8 cellular contexts compared by ENCODE assay signal in genomic region chr19:48966541-48967345, GRCh38. TPM values are rescaled to one million over a fixed set of nuclear protein-coding genes. Genes with fewer than 3 reads are reported as not detected.
DNase-seq lines count a peak whose midpoint lies in the region; ATAC-seq, FAIRE-seq and TF ChIP-seq lines count a peak whose summit lies in the region.

No MANE protein-coding gene starts in this region.

- H2AFZ ChIP-seq in OCI-LY7 (ENCODE audit: low read length) = no peak overlapping the region
- H2AFZ ChIP-seq in neuronal stem cell (ENCODE audit: low read length) = no peak overlapping the region

- no peak overlapping the region for H4K8ac ChIP-seq in neuronal stem cell (ENCODE audit: low read depth, low read length)

- H3K23ac ChIP-seq in neuronal stem cell (ENCODE audit: low read depth, low read length, poor library complexity) = no peak overlapping the region

- H3K27ac ChIP-seq in OCI-LY7 (ENCODE audit: low read depth, low read length, poor library complexity, severe bottlenecking) = peak overlapping the region; percentile 52
- no peak overlapping the region for H3K27ac ChIP-seq in effector memory CD4-positive, alpha-beta T cell (ENCODE audit: insufficient read depth, low read length, poor library complexity, severe bottlenecking)
- no peak overlapping the region for H3K27ac ChIP-seq in neuronal stem cell (replicated peaks; ENCODE audit: low read length)

- no peaks in the 10 kb centered on the region for H3K27me3 ChIP-seq in effector memory CD4-positive, alpha-beta T cell (replicated peaks; ENCODE audit: control insufficient read depth, insufficient read depth, low read length, poor library complexity, severe bottlenecking)
- no peaks in the 10 kb centered on the region for H3K27me3 ChIP-seq in neuronal stem cell (ENCODE audit: control insufficient read depth in 3 of 3, insufficient read depth in 3 of 3, low read depth in 1 of 3, low read length in 3 of 3)

- H2BK120ac ChIP-seq in neuronal stem cell (ENCODE audit: low read depth, low read length) = no peak overlapping the region

- FAIRE-seq in GM19239 (lab: Jason Lieb, UNC) = peak; percentile 60

- no peak overlapping the region for H2BK5ac ChIP-seq in neuronal stem cell (ENCODE audit: low read length)

- H3K4me1 ChIP-seq in OCI-LY7 (ENCODE audit: insufficient read depth, low read length, poor library complexity, severe bottlenecking) = peaks cover 71% of the 10 kb centered on the region
- H3K4me1 ChIP-seq in effector memory CD4-positive, alpha-beta T cell (ENCODE audit: control insufficient read depth, insufficient read depth, low read length, poor library complexity, severe bottlenecking) = peaks cover 46% of the 10 kb centered on the region
- peaks cover 17 to 25% of the 10 kb centered on the region in 2 donors for H3K4me1 ChIP-seq in neuronal stem cell (ENCODE audit: control insufficient read depth in 2 of 2, insufficient read depth in 1 of 2, low read depth in 1 of 2, low read length in 2 of 2)

- H3K14ac ChIP-seq in neuronal stem cell (ENCODE audit: low read length) = no peak overlapping the region

- peaks cover 44% of the 10 kb centered on the region for H3K36me3 ChIP-seq in OCI-LY7 (ENCODE audit: insufficient read depth, low read length)
- H3K36me3 ChIP-seq in effector memory CD4-positive, alpha-beta T cell (ENCODE audit: control insufficient read depth, insufficient read depth, low read length) = peaks cover 41% of the 10 kb centered on the region
- peaks cover 23 to 52% of the 10 kb centered on the region in 2 donors for H3K36me3 ChIP-seq in neuronal stem cell (replicated peaks in 1 of 2; ENCODE audit: control insufficient read depth in 2 of 2, insufficient read depth in 2 of 2, low read length in 2 of 2)

- no peak overlapping the region for H2AK5ac ChIP-seq in neuronal stem cell (ENCODE audit: low read depth, low read length)

- H4K20me1 ChIP-seq in OCI-LY7 (ENCODE audit: insufficient read depth, low read length) = no peaks in the 10 kb centered on the region

- H3K9me2 ChIP-seq in OCI-LY7 (ENCODE audit: insufficient read depth, low read length) = no peaks in the 10 kb centered on the region

- no TSS peak for BruUV-seq in OCI-LY7 (replicated peaks; lab: Mats Ljungman, UMichigan)

- no peak overlapping the region for H4K91ac ChIP-seq in neuronal stem cell (ENCODE audit: low read depth, low read length, poor library complexity)

- peaks cover 17% of the 10 kb centered on the region; the same call in 1 of the 2 replicates for H3K79me2 ChIP-seq in OCI-LY7 (ENCODE audit: insufficient read depth, low read depth, low read length)

- H3K9me3 ChIP-seq in OCI-LY7 (ENCODE audit: low read length) (no peaks in the 10 kb centered on the region), neuronal stem cell (replicated peaks in 1 of 2; ENCODE audit: control insufficient read depth in 2 of 2, insufficient read depth in 1 of 2, low read depth in 1 of 2, low read length in 2 of 2) (peaks cover 0 to 8% of the 10 kb centered on the region in 2 donors)
- H3K9me3 ChIP-seq in effector memory CD4-positive, alpha-beta T cell (ENCODE audit: control insufficient read depth, low read length) = no peaks in the 10 kb centered on the region

- H3K18ac ChIP-seq in neuronal stem cell (ENCODE audit: low read length) = no peak overlapping the region

- H3K79me1 ChIP-seq in neuronal stem cell (ENCODE audit: low read depth, low read length) = peaks cover 3% of the 10 kb centered on the region

- DNase-seq in GM19239 (ENCODE audit: insufficient read length, low spot score) (no peak), OCI-LY7 (ENCODE audit: low spot score) (no peak), neuronal stem cell (ENCODE audit: low spot score) (no peak), hepatic stellate cell (ENCODE audit: low spot score) (no peak), Ammon's horn (ENCODE audit: low spot score) (no peak)
- no peak for DNase-seq in effector memory CD4-positive, alpha-beta T cell

- WGBS in neuronal stem cell (ENCODE audit: extremely low coverage in 2 of 2, insufficient read length in 2 of 2, insufficient replicate concordance in 1 of 2), 2 donors = no CpG with 5 or more reads among the region's 10 CpGs

- no peak overlapping the region for H3K9ac ChIP-seq in neuronal stem cell (ENCODE audit: low read depth, low read length, poor library complexity)

- POLR2A ChIA-PET in OCI-LY7 (lab: Charles Lee) = interaction anchor here (0.6 to 1.0 kb wide), 5 partner anchors 12 to 138 kb away, joined by 3 read pairs; partner anchors contain the start of gene BAX

- ATAC-seq in GM18861 (IDR thresholded peaks at IDR 0.05; ENCODE audit: unreplicated experiment) (no peak), HG02588 (IDR thresholded peaks at IDR 0.05; ENCODE audit: unreplicated experiment) (no peak)

- H3K4ac ChIP-seq in neuronal stem cell (ENCODE audit: low read length) = no peak overlapping the region

- H2BK15ac ChIP-seq in neuronal stem cell (ENCODE audit: low read length) = no peak overlapping the region

- CTCF ChIA-PET in OCI-LY7 (lab: Charles Lee; ENCODE audit: unreplicated experiment) = interaction anchor here (1.0 to 1.3 kb wide), 2 partner anchors 13 to 27 kb away, joined by 3 to 4 read pairs; partner anchors contain the start of genes GYS1 and RUVBL2

- H3K4me3 ChIP-seq in OCI-LY7 (ENCODE audit: low read depth, low read length, poor library complexity, severe bottlenecking) = peak overlapping the region; percentile 73
- peak overlapping the region; percentile 71 for H3K4me3 ChIP-seq in effector memory CD4-positive, alpha-beta T cell (ENCODE audit: insufficient read depth, low read depth, low read length, poor library complexity, severe bottlenecking)
- H3K4me3 ChIP-seq in neuronal stem cell (ENCODE audit: low read length in 2 of 2) = peak overlapping the region; percentile 63 to 95

- H2BK12ac ChIP-seq in neuronal stem cell (ENCODE audit: low read length) = no peak overlapping the region

- intact Hi-C loops in OCI-LY7 (cut with micrococcal nuclease; ENCODE audit: unreplicated experiment) = no loop called here

- H3K4me2 ChIP-seq in OCI-LY7 (ENCODE audit: low read length) = peak overlapping the region; percentile 99
- H3K4me2 ChIP-seq in neuronal stem cell (ENCODE audit: insufficient read depth, low read length, poor library complexity, severe bottlenecking) = peak overlapping the region; percentile 26

- no peak for TF ChIP-seq CTCF in OCI-LY7 (conservative IDR thresholded peaks at IDR 0.05; ENCODE audit: low read length)

RNA-seq across cellular contexts. Expression of gene FTL, which starts 1.6 kb away (rescaled TPM):
- 562 and 602 TPM in 2 replicates for total RNA-seq in OCI-LY7 (2014; rRNA removed; shearing (Covaris generic))
- total RNA-seq in OCI-LY7 (2022) = 438 and 467 TPM in 2 replicates
- polyA plus RNA-seq in neuronal stem cell (2013, experiment 1 of 2) = 2,949 TPM
- 2,579 TPM for polyA plus RNA-seq in neuronal stem cell (2013, experiment 2 of 2)

RNA-seq across cellular contexts. Expression of gene BAX, which starts 12.1 kb away (rescaled TPM):
- total RNA-seq in OCI-LY7 (2014; rRNA removed; shearing (Covaris generic)) = 94.9 and 95.2 TPM in 2 replicates
- 83.9 and 93.7 TPM in 2 replicates for total RNA-seq in OCI-LY7 (2022)
- polyA plus RNA-seq in neuronal stem cell (2013, experiment 1 of 2) = 66.4 TPM
- 63.3 TPM for polyA plus RNA-seq in neuronal stem cell (2013, experiment 2 of 2)

RNA-seq across cellular contexts. Expression of gene GYS1, which starts 26.4 kb away (rescaled TPM):
- 12.5 and 20.0 TPM in 2 replicates for total RNA-seq in OCI-LY7 (2014; rRNA removed; shearing (Covaris generic))
- 28.9 and 29.9 TPM in 2 replicates for total RNA-seq in OCI-LY7 (2022)
- 17.7 TPM for polyA plus RNA-seq in neuronal stem cell (2013, experiment 1 of 2)
- polyA plus RNA-seq in neuronal stem cell (2013, experiment 2 of 2) = 16.4 TPM

RNA-seq across cellular contexts. Expression of gene RUVBL2, which starts 26.9 kb away (rescaled TPM):
- 265 and 272 TPM in 2 replicates for total RNA-seq in OCI-LY7 (2014; rRNA removed; shearing (Covaris generic))
- 125 and 146 TPM in 2 replicates for total RNA-seq in OCI-LY7 (2022)
- 76.7 TPM for polyA plus RNA-seq in neuronal stem cell (2013, experiment 1 of 2)
- 72.0 TPM for polyA plus RNA-seq in neuronal stem cell (2013, experiment 2 of 2)

RNA-seq across cellular contexts. Expression of gene DHDH, which starts 33.2 kb away (rescaled TPM):
- not detected in 2 replicates for total RNA-seq in OCI-LY7 (2014; rRNA removed; shearing (Covaris generic))
- total RNA-seq in OCI-LY7 (2022) = 0.53 TPM in 1 of 2 replicates, not detected in the other
- 0.81 TPM for polyA plus RNA-seq in neuronal stem cell (2013, experiment 1 of 2)
- 0.93 TPM for polyA plus RNA-seq in neuronal stem cell (2013, experiment 2 of 2)
